Comparison of ENCODE assay signal across 9 cellular contexts in the genomic region with DNA sequence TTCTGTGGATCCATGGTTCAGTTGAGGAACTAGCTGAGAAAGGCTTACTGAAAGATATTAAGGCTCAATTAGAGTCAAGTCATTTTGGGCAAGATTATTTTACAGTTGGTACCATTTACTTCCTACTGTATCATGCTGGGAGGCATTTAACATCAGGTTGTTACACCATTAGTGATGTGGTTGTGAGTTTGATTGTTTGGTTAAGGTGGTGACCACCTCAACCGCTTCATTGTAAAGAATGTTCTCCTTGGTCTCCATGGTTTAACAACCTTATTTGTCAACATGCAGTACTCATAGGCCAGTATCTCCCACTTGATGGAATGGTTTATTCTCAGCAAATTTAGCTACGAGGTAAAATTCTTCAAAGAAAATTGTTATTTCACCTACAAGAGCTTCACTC. TPM values are rescaled to one million over a fixed set of nuclear protein-coding genes. Genes with fewer than 3 reads are reported as not detected.
"Had no signal": no experiment of that assay in that cellular context is flagged by ENCODE, and none has a peak within 500 bp of the region (broad histone marks: within the 10 kb centered on the region; RNA-seq: fewer than 3 reads in every experiment).

No MANE protein-coding gene starts in this region.

- H3K4me2 ChIP-seq: GM23338 had no signal

- H3K9me3 Mint-ChIP-seq: GM23338, H9 had no signal

- FAIRE-seq: H1, H54, HTR-8/SVneo, K562 had no signal

- H2AFZ ChIP-seq: GM23338 had no signal

- H3K4me3 Mint-ChIP-seq: GM23338, H9 had no signal

- DNase-seq: H9, HCEC 1CT, IMR-90 had no signal

- H3K4me3 ChIP-seq: GM23338, K562 had no signal

- H3K27ac Mint-ChIP-seq: GM23338, H9 had no signal

RNA-seq across cellular contexts. Expression of a gene that starts 34.1 kb away (rescaled TPM):
- total RNA-seq: H1, H9, HT-29, IMR-90, K562 had no signal
- polyA plus RNA-seq: GM23338, IMR-90, K562 had no signal
